1 cellular context compared by ENCODE assay signal in the genomic region with DNA sequence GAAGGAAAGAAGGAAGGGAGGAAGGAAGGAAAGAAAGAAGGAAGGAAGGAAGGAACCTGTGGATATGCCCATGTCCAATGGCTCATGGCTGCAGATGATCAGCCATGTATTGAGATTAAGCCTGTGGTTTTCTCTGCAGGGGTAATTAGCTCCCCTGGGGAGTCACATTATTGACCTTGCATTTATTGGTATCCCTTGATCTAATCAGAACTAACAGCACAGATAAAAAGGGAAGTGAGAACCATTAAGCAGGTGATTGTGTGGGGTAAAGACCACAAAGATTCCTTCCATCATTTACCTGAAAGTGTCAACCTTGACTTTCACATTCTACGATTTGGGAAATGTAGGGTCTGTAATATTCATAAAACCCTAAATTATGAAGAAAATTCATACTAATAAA.
TF ChIP-seq lines count a peak whose summit lies in the region.

No MANE protein-coding gene starts in this region.

TF ChIP-seq in GM12878, 131 proteins besides CTCF, POLR2A, EP300 and RAD21 (continued from another document and continues in another):
- TF ChIP-seq, protein P1, sequence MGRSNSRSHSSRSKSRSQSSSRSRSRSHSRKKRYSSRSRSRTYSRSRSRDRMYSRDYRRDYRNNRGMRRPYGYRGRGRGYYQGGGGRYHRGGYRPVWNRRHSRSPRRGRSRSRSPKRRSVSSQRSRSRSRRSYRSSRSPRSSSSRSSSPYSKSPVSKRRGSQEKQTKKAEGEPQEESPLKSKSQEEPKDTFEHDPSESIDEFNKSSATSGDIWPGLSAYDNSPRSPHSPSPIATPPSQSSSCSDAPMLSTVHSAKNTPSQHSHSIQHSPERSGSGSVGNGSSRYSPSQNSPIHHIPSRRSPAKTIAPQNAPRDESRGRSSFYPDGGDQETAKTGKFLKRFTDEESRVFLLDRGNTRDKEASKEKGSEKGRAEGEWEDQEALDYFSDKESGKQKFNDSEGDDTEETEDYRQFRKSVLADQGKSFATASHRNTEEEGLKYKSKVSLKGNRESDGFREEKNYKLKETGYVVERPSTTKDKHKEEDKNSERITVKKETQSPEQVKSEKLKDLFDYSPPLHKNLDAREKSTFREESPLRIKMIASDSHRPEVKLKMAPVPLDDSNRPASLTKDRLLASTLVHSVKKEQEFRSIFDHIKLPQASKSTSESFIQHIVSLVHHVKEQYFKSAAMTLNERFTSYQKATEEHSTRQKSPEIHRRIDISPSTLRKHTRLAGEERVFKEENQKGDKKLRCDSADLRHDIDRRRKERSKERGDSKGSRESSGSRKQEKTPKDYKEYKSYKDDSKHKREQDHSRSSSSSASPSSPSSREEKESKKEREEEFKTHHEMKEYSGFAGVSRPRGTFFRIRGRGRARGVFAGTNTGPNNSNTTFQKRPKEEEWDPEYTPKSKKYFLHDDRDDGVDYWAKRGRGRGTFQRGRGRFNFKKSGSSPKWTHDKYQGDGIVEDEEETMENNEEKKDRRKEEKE (IDR thresholded peaks at IDR 0.05), result no peak
- no peak for TF ChIP-seq MYC (IDR thresholded peaks at IDR 0.05; ENCODE audit: insufficient read depth, insufficient read length, insufficient replicate concordance, low read length, severe bottlenecking)
- TF ChIP-seq PAX8 (IDR thresholded peaks at IDR 0.05), result no peak
- TF ChIP-seq, protein P2, sequence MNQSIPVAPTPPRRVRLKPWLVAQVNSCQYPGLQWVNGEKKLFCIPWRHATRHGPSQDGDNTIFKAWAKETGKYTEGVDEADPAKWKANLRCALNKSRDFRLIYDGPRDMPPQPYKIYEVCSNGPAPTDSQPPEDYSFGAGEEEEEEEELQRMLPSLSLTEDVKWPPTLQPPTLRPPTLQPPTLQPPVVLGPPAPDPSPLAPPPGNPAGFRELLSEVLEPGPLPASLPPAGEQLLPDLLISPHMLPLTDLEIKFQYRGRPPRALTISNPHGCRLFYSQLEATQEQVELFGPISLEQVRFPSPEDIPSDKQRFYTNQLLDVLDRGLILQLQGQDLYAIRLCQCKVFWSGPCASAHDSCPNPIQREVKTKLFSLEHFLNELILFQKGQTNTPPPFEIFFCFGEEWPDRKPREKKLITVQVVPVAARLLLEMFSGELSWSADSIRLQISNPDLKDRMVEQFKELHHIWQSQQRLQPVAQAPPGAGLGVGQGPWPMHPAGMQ (IDR thresholded peaks at IDR 0.05; ENCODE audit: borderline replicate concordance), result no peak
- TF ChIP-seq CEBPB (IDR thresholded peaks at IDR 0.05; ENCODE audit: borderline replicate concordance in 1 of 2, low read depth in 2 of 2, low read length in 2 of 2), result no peak
- TF ChIP-seq PML (IDR thresholded peaks at IDR 0.05; ENCODE audit: low read length), result no peak
- TF ChIP-seq HDGF (IDR thresholded peaks at IDR 0.05), result no peak
- TF ChIP-seq RB1 (IDR thresholded peaks at IDR 0.05; ENCODE audit: borderline replicate concordance), result peak; percentile 44; the same call in 1 of the 2 replicates
- TF ChIP-seq BHLHE40 (IDR thresholded peaks at IDR 0.05; ENCODE audit: borderline replicate concordance in 1 of 2, low read depth in 2 of 2, low read length in 1 of 2), result peak; percentile 80 to 92
- TF ChIP-seq BRCA1 (IDR thresholded peaks at IDR 0.05; ENCODE audit: low read depth, low read length), result no peak
- TF ChIP-seq GABPA (IDR thresholded peaks at IDR 0.05; ENCODE audit: low read depth), result no peak
- no peak for TF ChIP-seq SREBF2 (IDR thresholded peaks at IDR 0.05; ENCODE audit: low read length)
- no peak for TF ChIP-seq CREB1 (IDR thresholded peaks at IDR 0.05; ENCODE audit: low read depth)
- TF ChIP-seq NR2C2 (IDR thresholded peaks at IDR 0.05; ENCODE audit: borderline replicate concordance, control insufficient read depth, insufficient read length, low read depth), result no peak
- TF ChIP-seq ZNF384 (IDR thresholded peaks at IDR 0.05; ENCODE audit: borderline replicate concordance, low read depth, low read length), result no peak
- TF ChIP-seq, protein P3, sequence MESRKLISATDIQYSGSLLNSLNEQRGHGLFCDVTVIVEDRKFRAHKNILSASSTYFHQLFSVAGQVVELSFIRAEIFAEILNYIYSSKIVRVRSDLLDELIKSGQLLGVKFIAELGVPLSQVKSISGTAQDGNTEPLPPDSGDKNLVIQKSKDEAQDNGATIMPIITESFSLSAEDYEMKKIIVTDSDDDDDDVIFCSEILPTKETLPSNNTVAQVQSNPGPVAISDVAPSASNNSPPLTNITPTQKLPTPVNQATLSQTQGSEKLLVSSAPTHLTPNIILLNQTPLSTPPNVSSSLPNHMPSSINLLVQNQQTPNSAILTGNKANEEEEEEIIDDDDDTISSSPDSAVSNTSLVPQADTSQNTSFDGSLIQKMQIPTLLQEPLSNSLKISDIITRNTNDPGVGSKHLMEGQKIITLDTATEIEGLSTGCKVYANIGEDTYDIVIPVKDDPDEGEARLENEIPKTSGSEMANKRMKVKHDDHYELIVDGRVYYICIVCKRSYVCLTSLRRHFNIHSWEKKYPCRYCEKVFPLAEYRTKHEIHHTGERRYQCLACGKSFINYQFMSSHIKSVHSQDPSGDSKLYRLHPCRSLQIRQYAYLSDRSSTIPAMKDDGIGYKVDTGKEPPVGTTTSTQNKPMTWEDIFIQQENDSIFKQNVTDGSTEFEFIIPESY (IDR thresholded peaks at IDR 0.05), result no peak
- TF ChIP-seq CHD1 (IDR thresholded peaks at IDR 0.05; ENCODE audit: low read depth, low read length), result no peak
- TF ChIP-seq DPF2 (IDR thresholded peaks at IDR 0.05), result peak; percentile 99
- no peak for TF ChIP-seq ZZZ3 (IDR thresholded peaks at IDR 0.05; ENCODE audit: control insufficient read depth, insufficient read length, low read depth)
- TF ChIP-seq POLR2AphosphoS2 (IDR thresholded peaks at IDR 0.05; ENCODE audit: low read depth, low read length), result no peak
- TF ChIP-seq PAX5 (IDR thresholded peaks at IDR 0.05; ENCODE audit: borderline replicate concordance, low read depth, low read length), result peak; percentile 15; the same call in 1 of the 2 replicates
- TF ChIP-seq, protein P4, sequence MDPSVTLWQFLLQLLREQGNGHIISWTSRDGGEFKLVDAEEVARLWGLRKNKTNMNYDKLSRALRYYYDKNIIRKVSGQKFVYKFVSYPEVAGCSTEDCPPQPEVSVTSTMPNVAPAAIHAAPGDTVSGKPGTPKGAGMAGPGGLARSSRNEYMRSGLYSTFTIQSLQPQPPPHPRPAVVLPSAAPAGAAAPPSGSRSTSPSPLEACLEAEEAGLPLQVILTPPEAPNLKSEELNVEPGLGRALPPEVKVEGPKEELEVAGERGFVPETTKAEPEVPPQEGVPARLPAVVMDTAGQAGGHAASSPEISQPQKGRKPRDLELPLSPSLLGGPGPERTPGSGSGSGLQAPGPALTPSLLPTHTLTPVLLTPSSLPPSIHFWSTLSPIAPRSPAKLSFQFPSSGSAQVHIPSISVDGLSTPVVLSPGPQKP (IDR thresholded peaks at IDR 0.05; ENCODE audit: low read depth, low read length), result no peak
- TF ChIP-seq, protein P5, sequence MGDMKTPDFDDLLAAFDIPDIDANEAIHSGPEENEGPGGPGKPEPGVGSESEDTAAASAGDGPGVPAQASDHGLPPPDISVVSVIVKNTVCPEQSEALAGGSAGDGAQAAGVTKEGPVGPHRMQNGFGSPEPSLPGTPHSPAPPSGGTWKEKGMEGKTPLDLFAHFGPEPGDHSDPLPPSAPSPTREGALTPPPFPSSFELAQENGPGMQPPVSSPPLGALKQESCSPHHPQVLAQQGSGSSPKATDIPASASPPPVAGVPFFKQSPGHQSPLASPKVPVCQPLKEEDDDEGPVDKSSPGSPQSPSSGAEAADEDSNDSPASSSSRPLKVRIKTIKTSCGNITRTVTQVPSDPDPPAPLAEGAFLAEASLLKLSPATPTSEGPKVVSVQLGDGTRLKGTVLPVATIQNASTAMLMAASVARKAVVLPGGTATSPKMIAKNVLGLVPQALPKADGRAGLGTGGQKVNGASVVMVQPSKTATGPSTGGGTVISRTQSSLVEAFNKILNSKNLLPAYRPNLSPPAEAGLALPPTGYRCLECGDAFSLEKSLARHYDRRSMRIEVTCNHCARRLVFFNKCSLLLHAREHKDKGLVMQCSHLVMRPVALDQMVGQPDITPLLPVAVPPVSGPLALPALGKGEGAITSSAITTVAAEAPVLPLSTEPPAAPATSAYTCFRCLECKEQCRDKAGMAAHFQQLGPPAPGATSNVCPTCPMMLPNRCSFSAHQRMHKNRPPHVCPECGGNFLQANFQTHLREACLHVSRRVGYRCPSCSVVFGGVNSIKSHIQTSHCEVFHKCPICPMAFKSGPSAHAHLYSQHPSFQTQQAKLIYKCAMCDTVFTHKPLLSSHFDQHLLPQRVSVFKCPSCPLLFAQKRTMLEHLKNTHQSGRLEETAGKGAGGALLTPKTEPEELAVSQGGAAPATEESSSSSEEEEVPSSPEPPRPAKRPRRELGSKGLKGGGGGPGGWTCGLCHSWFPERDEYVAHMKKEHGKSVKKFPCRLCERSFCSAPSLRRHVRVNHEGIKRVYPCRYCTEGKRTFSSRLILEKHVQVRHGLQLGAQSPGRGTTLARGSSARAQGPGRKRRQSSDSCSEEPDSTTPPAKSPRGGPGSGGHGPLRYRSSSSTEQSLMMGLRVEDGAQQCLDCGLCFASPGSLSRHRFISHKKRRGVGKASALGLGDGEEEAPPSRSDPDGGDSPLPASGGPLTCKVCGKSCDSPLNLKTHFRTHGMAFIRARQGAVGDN (IDR thresholded peaks at IDR 0.05), result no peak
- no peak for TF ChIP-seq KLF5 (IDR thresholded peaks at IDR 0.05; ENCODE audit: partially characterized antibody)
- no peak for TF ChIP-seq HDAC6 (IDR thresholded peaks at IDR 0.05; ENCODE audit: unreplicated experiment)
- TF ChIP-seq, protein P6, sequence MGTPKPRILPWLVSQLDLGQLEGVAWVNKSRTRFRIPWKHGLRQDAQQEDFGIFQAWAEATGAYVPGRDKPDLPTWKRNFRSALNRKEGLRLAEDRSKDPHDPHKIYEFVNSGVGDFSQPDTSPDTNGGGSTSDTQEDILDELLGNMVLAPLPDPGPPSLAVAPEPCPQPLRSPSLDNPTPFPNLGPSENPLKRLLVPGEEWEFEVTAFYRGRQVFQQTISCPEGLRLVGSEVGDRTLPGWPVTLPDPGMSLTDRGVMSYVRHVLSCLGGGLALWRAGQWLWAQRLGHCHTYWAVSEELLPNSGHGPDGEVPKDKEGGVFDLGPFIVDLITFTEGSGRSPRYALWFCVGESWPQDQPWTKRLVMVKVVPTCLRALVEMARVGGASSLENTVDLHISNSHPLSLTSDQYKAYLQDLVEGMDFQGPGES (IDR thresholded peaks at IDR 0.05), result no peak
- peak; percentile 58 for TF ChIP-seq RUNX3 (IDR thresholded peaks at IDR 0.05; ENCODE audit: low read length)
- TF ChIP-seq, protein P7, sequence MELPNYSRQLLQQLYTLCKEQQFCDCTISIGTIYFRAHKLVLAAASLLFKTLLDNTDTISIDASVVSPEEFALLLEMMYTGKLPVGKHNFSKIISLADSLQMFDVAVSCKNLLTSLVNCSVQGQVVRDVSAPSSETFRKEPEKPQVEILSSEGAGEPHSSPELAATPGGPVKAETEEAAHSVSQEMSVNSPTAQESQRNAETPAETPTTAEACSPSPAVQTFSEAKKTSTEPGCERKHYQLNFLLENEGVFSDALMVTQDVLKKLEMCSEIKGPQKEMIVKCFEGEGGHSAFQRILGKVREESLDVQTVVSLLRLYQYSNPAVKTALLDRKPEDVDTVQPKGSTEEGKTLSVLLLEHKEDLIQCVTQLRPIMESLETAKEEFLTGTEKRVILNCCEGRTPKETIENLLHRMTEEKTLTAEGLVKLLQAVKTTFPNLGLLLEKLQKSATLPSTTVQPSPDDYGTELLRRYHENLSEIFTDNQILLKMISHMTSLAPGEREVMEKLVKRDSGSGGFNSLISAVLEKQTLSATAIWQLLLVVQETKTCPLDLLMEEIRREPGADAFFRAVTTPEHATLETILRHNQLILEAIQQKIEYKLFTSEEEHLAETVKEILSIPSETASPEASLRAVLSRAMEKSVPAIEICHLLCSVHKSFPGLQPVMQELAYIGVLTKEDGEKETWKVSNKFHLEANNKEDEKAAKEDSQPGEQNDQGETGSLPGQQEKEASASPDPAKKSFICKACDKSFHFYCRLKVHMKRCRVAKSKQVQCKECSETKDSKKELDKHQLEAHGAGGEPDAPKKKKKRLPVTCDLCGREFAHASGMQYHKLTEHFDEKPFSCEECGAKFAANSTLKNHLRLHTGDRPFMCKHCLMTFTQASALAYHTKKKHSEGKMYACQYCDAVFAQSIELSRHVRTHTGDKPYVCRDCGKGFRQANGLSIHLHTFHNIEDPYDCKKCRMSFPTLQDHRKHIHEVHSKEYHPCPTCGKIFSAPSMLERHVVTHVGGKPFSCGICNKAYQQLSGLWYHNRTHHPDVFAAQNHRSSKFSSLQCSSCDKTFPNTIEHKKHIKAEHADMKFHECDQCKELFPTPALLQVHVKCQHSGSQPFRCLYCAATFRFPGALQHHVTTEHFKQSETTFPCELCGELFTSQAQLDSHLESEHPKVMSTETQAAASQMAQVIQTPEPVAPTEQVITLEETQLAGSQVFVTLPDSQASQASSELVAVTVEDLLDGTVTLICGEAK (IDR thresholded peaks at IDR 0.05; ENCODE audit: borderline replicate concordance), result no peak; the same call in 1 of the 2 replicates
- TF ChIP-seq, protein P8, sequence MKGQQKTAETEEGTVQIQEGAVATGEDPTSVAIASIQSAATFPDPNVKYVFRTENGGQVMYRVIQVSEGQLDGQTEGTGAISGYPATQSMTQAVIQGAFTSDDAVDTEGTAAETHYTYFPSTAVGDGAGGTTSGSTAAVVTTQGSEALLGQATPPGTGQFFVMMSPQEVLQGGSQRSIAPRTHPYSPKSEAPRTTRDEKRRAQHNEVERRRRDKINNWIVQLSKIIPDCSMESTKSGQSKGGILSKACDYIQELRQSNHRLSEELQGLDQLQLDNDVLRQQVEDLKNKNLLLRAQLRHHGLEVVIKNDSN (IDR thresholded peaks at IDR 0.05; ENCODE audit: borderline replicate concordance, extremely low read length, insufficient read depth, low read depth, low read length), result no peak
- TF ChIP-seq, protein P9, sequence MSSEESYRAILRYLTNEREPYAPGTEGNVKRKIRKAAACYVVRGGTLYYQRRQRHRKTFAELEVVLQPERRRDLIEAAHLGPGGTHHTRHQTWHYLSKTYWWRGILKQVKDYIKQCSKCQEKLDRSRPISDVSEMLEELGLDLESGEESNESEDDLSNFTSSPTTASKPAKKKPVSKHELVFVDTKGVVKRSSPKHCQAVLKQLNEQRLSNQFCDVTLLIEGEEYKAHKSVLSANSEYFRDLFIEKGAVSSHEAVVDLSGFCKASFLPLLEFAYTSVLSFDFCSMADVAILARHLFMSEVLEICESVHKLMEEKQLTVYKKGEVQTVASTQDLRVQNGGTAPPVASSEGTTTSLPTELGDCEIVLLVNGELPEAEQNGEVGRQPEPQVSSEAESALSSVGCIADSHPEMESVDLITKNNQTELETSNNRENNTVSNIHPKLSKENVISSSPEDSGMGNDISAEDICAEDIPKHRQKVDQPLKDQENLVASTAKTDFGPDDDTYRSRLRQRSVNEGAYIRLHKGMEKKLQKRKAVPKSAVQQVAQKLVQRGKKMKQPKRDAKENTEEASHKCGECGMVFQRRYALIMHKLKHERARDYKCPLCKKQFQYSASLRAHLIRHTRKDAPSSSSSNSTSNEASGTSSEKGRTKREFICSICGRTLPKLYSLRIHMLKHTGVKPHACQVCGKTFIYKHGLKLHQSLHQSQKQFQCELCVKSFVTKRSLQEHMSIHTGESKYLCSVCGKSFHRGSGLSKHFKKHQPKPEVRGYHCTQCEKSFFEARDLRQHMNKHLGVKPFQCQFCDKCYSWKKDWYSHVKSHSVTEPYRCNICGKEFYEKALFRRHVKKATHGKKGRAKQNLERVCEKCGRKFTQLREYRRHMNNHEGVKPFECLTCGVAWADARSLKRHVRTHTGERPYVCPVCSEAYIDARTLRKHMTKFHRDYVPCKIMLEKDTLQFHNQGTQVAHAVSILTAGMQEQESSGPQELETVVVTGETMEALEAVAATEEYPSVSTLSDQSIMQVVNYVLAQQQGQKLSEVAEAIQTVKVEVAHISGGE (CRISPR knock-in tag; IDR thresholded peaks at IDR 0.05), result no peak
- TF ChIP-seq RFX5 (IDR thresholded peaks at IDR 0.05; ENCODE audit: low read depth, low read length), result no peak
- TF ChIP-seq, protein P10, sequence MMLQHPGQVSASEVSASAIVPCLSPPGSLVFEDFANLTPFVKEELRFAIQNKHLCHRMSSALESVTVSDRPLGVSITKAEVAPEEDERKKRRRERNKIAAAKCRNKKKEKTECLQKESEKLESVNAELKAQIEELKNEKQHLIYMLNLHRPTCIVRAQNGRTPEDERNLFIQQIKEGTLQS (IDR thresholded peaks at IDR 0.05; ENCODE audit: borderline replicate concordance, extremely low read depth, low read depth, low read length), result no peak
- no peak for TF ChIP-seq WRNIP1 (IDR thresholded peaks at IDR 0.05; ENCODE audit: borderline replicate concordance, low read depth, low read length)
